In genomic region chr5:158746979-158747378, GRCh38 we compare ENCODE assay signal across 14 cellular contexts.
"Had no signal": no experiment of that assay in that cellular context is flagged by ENCODE, and none has a peak within 500 bp of the region (broad histone marks: within the 10 kb centered on the region; RNA-seq: fewer than 3 reads in every experiment).

No MANE protein-coding gene starts in this region.

- H3K27ac ChIP-seq: parathyroid adenoma, skin epidermis, testis had no signal

- ATAC-seq: activated T-helper 17 cell treated with anti-CD3 and anti-CD28 coated beads, Interleukin-2, amount 50 U/mL, for 72 hours; left lobe of liver; stimulated activated naive CD8-positive, alpha-beta T cell treated with anti-CD3 and anti-CD28 coated beads, Interleukin-15, Interleukin-2, amounts not matched to agents 100 U/mL and 50 U/mL, for 24 hours had no signal

- H3K79me2 ChIP-seq: parathyroid adenoma had no signal

- H3K9ac ChIP-seq: parathyroid adenoma had no signal

- H3K4me1 ChIP-seq: parathyroid adenoma, testis had no signal

- H3K9me3 ChIP-seq: testis had no signal

- H3K4me3 ChIP-seq: skin epidermis, testis had no signal

- H2AFZ ChIP-seq: parathyroid adenoma had no signal

- H3K27me3 ChIP-seq: testis had no signal

- DNase-seq: activated CD4-positive, alpha-beta T cell treated with anti-CD3 and anti-CD28 coated beads, Interleukin-2, amount 10 ng/mL, durations not matched to agents 7 days and 5 days; activated CD4-positive, CD25-positive, alpha-beta regulatory T cell; activated CD8-positive, alpha-beta memory T cell treated with anti-CD3 and anti-CD28 coated beads for 24 hours; activated naive CD4-positive, alpha-beta T cell treated with Interleukin-2 at 50 U/mL for 16 hours; anterior cingulate cortex; effector memory CD4-positive, alpha-beta T cell; naive B cell; stimulated activated CD4-positive, alpha-beta T cell treated with anti-CD3 and anti-CD28 coated beads, Interleukin-4, amount 100 ng/mL, for 24 hours; stimulated activated naive CD8-positive, alpha-beta T cell treated with anti-CD3 and anti-CD28 coated beads, Interleukin-15, Interleukin-2, amounts not matched to agents 100 U/mL and 50 U/mL, for 24 hours; testis had no signal
